ENCODE assay signal across 9 cellular contexts in the genomic region with DNA sequence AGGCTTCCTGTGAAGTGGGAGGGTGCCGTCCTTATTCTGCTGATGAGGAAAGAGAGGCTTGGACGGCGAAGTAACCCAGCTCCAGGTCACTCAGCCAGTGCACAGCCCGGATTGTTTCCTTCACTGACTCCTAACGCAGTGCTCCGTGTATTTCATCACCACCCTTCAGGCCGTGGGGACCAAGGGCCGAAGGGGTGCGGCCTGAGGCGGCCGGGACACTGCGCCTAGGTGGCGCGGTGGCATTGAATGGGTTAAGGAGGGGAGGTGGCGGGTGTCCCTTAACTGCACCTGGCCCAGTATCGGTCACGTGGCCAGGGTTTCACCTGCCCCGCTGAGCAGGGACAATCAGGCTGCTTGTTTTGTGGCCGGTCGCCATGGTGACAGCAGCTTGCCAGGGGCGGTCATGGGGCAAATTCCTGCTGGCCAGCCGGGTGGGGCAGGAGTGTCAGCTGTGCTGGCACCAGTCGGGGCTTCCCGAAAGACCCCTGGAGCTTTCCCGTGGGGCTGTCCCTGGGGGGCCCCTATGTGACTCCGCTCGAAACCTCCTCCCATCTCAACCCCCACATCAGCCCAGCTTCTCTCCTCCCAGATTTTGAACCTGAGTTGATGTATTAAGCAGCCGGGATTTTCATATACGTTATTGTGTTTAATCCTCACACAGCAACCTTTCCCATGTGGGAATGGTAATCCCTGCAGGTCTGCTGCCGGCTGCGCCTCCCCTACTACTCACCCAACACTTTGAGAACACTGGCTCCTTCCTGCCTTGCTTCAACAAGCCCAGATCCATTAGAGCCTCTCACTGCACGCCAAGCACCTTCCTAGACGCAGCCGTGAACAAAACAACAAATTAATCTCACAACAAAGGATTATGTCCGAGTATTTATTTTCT.
DNase-seq lines count a peak whose midpoint lies in the region; ATAC-seq lines count a peak whose summit lies in the region.
"Had no signal": no experiment of that assay in that cellular context is flagged by ENCODE, and none has a peak within 500 bp of the region (broad histone marks: within the 10 kb centered on the region; RNA-seq: fewer than 3 reads in every experiment).

No MANE protein-coding gene starts in this region.

- peak overlapping the region; percentile 88 for H3K9ac ChIP-seq in HUES48 (ENCODE audit: low read depth, low read length)

- no peaks in the 10 kb centered on the region for H3K9me3 ChIP-seq in HUES48 (ENCODE audit: control insufficient read depth, insufficient read depth, low read length)

- peaks cover 9% of the 10 kb centered on the region for H3K27me3 ChIP-seq in HUES48 (ENCODE audit: control insufficient read depth, insufficient read depth, low read length)

- no peaks in the 10 kb centered on the region for H3K36me3 ChIP-seq in HUES48 (ENCODE audit: control insufficient read depth, insufficient read depth, low read length)

- peaks cover 31% of the 10 kb centered on the region for H3K4me1 ChIP-seq in HUES48 (ENCODE audit: control insufficient read depth, insufficient read depth, low read length)

- DNase-seq in NCI-H748 treated with DMSO at 0.1 percent for 48 hours (lab: John Stamatoyannopoulos, UW) (peak; percentile 92), head of caudate nucleus (peak in 23 of 42 donors; percentile 14 to 70 (median 47)), retina (peak; percentile 91), AG08396 (ENCODE audit: low spot score) (no peak), superior temporal gyrus (ENCODE audit: extremely low spot score) (no peak)
- DNase-seq: activated naive CD4-positive, alpha-beta T cell treated with Interleukin-2 at 50 U/mL for 16 hours had no signal

- H3K4me3 ChIP-seq in HUES48 (ENCODE audit: low read depth, low read length) = peak overlapping the region; percentile 51

- intact Hi-C loops in head of caudate nucleus (cut with DNase I) = no loop called here

- H3K27ac ChIP-seq in HUES48 (ENCODE audit: low read depth, low read length) = peak overlapping the region; percentile 96

- ATAC-seq in HG02759 (IDR thresholded peaks at IDR 0.05; ENCODE audit: unreplicated experiment) (no peak), HG03439 (IDR thresholded peaks at IDR 0.05; ENCODE audit: unreplicated experiment) (no peak)

Comparison
In these comparisons a context has a peak if more than half of its experiments do, and no peak if none do; other contexts are left out.
1. DNase-seq: peak in NCI-H748 treated with DMSO at 0.1 percent for 48 hours (single experiment), head of caudate nucleus (23 of 42) and retina (single experiment); none in AG08396 (single experiment) and superior temporal gyrus (single experiment).